ENCODE assay signal across 29 cellular contexts in genomic region chr2:191905336-191905735, GRCh38. TPM values are rescaled to one million over a fixed set of nuclear protein-coding genes. Genes with fewer than 3 reads are reported as not detected.
"Had no signal": no experiment of that assay in that cellular context is flagged by ENCODE, and none has a peak within 500 bp of the region (broad histone marks: within the 10 kb centered on the region; RNA-seq: fewer than 3 reads in every experiment).

No MANE protein-coding gene starts in this region.

- H3K4me1 Mint-ChIP-seq: memory B cell, mesothelial cell of epicardium, naive B cell, nephron had no signal

- H3K27me3 ChIP-seq: dorsolateral prefrontal cortex, esophagus muscularis mucosa, heart right ventricle, right lobe of liver, stomach, thyroid gland, vagina had no signal

- H2AFZ ChIP-seq: parathyroid adenoma had no signal

- H3K4me3 Mint-ChIP-seq: memory B cell, mesothelial cell of epicardium, naive B cell, nephron had no signal

- H3K4me2 ChIP-seq: smooth muscle cell had no signal

- H3K27ac ChIP-seq: dorsolateral prefrontal cortex, esophagus muscularis mucosa, heart right ventricle, parathyroid adenoma, right lobe of liver, stomach, thyroid gland, vagina had no signal

- H3K36me3 Mint-ChIP-seq: memory B cell had no signal

- H3K36me3 ChIP-seq: esophagus muscularis mucosa, heart right ventricle, right lobe of liver, stomach, thyroid gland, vagina had no signal

- H3K27ac Mint-ChIP-seq: memory B cell, mesothelial cell of epicardium, naive B cell, nephron, progenitor cell of endocrine pancreas had no signal

- H3K4me1 ChIP-seq: parathyroid adenoma, right lobe of liver, stomach, thyroid gland, vagina had no signal

- H3K9ac ChIP-seq: parathyroid adenoma had no signal

- H3K27me3 Mint-ChIP-seq: naive B cell, progenitor cell of endocrine pancreas had no signal

- H3K4me3 ChIP-seq: dorsolateral prefrontal cortex, esophagus muscularis mucosa, heart right ventricle, lung, mucosa of descending colon, right lobe of liver, smooth muscle cell, stomach, thyroid gland, vagina had no signal

- DNase-seq: cerebellar nuclear complex; cortex of kidney; dorsolateral prefrontal cortex; effector CD4-positive, alpha-beta T cell; foreskin melanocyte; glutamatergic neuron; heart right ventricle; hippocampal formation; kidney; mucosa of descending colon; naive B cell; right lobe of liver; stimulated activated CD4-positive, alpha-beta T cell treated with anti-CD3 and anti-CD28 coated beads, Interleukin-12 subunit alpha, Interleukin-12 subunit beta, amount 100 ng/mL, for 4 hours; stimulated activated CD4-positive, alpha-beta T cell treated with anti-CD3 and anti-CD28 coated beads, Interleukin-1b, Interleukin-23, amount 100 ng/mL, for 48 hours; stimulated activated CD4-positive, alpha-beta T cell treated with anti-CD3 and anti-CD28 coated beads, Interleukin-4, amount 100 ng/mL, for 1 hour; stimulated activated CD8-positive, alpha-beta memory T cell treated with anti-CD3 and anti-CD28 coated beads, Interleukin-4, amount 100 ng/mL, for 48 hours; stimulated activated naive CD4-positive, alpha-beta T cell treated with Interleukin-2 at 50 U/mL for 16 hours; stomach; thyroid gland; trophoblast cell had no signal

- H3K9me3 ChIP-seq: esophagus muscularis mucosa, mucosa of descending colon, right lobe of liver, thyroid gland, vagina had no signal

RNA-seq across cellular contexts. Expression of gene CAVIN2, which starts 58.4 kb away (rescaled TPM):
- polyA plus RNA-seq: smooth muscle cell had no signal
